Comparison of ENCODE assay signal across 1 cellular context in the genomic region with DNA sequence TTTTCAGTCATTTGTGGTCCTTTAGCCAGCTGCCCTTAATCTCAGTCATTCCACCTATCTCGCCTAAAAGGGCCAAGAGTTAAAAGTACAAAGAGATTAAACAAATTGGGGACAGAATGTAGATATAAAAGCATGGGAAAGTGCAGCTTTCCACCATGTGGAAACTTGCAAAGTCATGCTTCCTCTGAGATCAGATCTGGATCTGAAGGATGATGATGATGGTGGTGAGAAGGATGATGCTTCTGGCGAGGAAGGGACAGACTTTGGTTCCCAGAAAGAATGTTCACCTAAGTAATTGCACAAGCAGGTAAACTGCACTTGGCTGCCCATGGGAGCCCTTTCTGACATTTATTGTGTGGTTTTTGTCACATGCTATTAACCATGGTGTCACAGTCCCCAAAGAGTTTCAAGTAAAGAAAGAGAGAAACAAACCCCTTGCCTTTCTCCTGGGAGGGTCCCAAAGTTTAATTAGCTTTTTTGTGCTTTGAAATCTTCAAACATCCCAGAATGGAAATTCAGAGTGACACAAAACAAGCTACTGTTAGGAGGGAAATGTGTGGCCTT.
TF ChIP-seq lines count a peak whose summit lies in the region.

No MANE protein-coding gene starts in this region.

TF ChIP-seq in HepG2, 621 proteins besides CTCF, POLR2A, EP300 and RAD21:
- TF ChIP-seq, protein P1, sequence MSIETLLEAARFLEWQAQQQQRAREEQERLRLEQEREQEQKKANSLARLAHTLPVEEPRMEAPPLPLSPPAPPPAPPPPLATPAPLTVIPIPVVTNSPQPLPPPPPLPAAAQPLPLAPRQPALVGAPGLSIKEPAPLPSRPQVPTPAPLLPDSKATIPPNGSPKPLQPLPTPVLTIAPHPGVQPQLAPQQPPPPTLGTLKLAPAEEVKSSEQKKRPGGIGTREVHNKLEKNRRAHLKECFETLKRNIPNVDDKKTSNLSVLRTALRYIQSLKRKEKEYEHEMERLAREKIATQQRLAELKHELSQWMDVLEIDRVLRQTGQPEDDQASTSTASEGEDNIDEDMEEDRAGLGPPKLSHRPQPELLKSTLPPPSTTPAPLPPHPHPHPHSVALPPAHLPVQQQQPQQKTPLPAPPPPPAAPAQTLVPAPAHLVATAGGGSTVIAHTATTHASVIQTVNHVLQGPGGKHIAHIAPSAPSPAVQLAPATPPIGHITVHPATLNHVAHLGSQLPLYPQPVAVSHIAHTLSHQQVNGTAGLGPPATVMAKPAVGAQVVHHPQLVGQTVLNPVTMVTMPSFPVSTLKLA (IDR thresholded peaks at IDR 0.05) = 0 out of 2 replicates have a peak, but pooled peaks have one; percentile 27
- TF ChIP-seq ATF2 (CRISPR knock-in tag; IDR thresholded peaks at IDR 0.05) = no peak
